ENCODE assay signal across 12 cellular contexts in genomic region chr21:44326272-44326647, GRCh38. TPM values are rescaled to one million over a fixed set of nuclear protein-coding genes. Genes with fewer than 3 reads are reported as not detected.
"Had no signal": no experiment of that assay in that cellular context is flagged by ENCODE, and none has a peak within 500 bp of the region (broad histone marks: within the 10 kb centered on the region; RNA-seq: fewer than 3 reads in every experiment).

No MANE protein-coding gene starts in this region.

- H3K4me2 ChIP-seq: GM23338 had no signal

- ATAC-seq: GM23338, HCT116 had no signal

- FAIRE-seq: H1, H54 had no signal

- H3K4me3 ChIP-seq: GM23248, GM23338, HAP-1 had no signal

- H2AFZ ChIP-seq: GM23248, GM23338 had no signal

- H3K4me1 ChIP-seq: HAP-1 had no signal

- H3K9ac ChIP-seq: GM23248 had no signal

- DNase-seq: GM23248, GOT3, H7, H9, HCEC 1CT, HFFc6 had no signal

- H3K9me3 ChIP-seq: HAP-1 had no signal

- H3K27ac ChIP-seq: GM23248 had no signal

RNA-seq across cellular contexts. Expression of gene TRPM2, which starts 27.2 kb away (rescaled TPM):
- polyA plus RNA-seq: GM23248 had no signal

RNA-seq across cellular contexts. Expression of gene AIRE, which starts 40.6 kb away (rescaled TPM):
- total RNA-seq: GM23248, H1, H4 had no signal
- polyA plus RNA-seq: GM23248, GM23338 had no signal
